Comparison of ENCODE assay signal across 1 cellular context in genomic region chr19:5623397-5624153, GRCh38.
TF ChIP-seq lines count a peak whose summit lies in the region.

No MANE protein-coding gene starts in this region.

TF ChIP-seq in IMR-90, 13 proteins besides CTCF, POLR2A, EP300 and RAD21 (continued from another document):
- TF ChIP-seq, protein P1, sequence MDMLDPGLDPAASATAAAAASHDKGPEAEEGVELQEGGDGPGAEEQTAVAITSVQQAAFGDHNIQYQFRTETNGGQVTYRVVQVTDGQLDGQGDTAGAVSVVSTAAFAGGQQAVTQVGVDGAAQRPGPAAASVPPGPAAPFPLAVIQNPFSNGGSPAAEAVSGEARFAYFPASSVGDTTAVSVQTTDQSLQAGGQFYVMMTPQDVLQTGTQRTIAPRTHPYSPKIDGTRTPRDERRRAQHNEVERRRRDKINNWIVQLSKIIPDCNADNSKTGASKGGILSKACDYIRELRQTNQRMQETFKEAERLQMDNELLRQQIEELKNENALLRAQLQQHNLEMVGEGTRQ (IDR thresholded peaks at IDR 0.05; ENCODE audit: low read depth, low read length) = no peak
- TF ChIP-seq RFX5 (IDR thresholded peaks at IDR 0.05; ENCODE audit: low read depth, low read length) (no peak), MAFK (IDR thresholded peaks at IDR 0.05; ENCODE audit: low read depth, low read length) (no peak), NFE2L2 (IDR thresholded peaks at IDR 0.05; ENCODE audit: low read depth, low read length) (no peak), BHLHE40 (IDR thresholded peaks at IDR 0.05; ENCODE audit: low read depth, low read length) (no peak), RCOR1 (IDR thresholded peaks at IDR 0.05; ENCODE audit: insufficient replicate concordance, low read length) (no peak), MAZ (IDR thresholded peaks at IDR 0.05; ENCODE audit: borderline replicate concordance, low read depth, low read length) (no peak), CEBPB (IDR thresholded peaks at IDR 0.05; ENCODE audit: low read depth, low read length) (no peak), MXI1 (IDR thresholded peaks at IDR 0.05; ENCODE audit: borderline replicate concordance, low read depth, low read length) (no peak), SMC3 (IDR thresholded peaks at IDR 0.05; ENCODE audit: low read depth, low read length) (no peak)
